In the genomic region with DNA sequence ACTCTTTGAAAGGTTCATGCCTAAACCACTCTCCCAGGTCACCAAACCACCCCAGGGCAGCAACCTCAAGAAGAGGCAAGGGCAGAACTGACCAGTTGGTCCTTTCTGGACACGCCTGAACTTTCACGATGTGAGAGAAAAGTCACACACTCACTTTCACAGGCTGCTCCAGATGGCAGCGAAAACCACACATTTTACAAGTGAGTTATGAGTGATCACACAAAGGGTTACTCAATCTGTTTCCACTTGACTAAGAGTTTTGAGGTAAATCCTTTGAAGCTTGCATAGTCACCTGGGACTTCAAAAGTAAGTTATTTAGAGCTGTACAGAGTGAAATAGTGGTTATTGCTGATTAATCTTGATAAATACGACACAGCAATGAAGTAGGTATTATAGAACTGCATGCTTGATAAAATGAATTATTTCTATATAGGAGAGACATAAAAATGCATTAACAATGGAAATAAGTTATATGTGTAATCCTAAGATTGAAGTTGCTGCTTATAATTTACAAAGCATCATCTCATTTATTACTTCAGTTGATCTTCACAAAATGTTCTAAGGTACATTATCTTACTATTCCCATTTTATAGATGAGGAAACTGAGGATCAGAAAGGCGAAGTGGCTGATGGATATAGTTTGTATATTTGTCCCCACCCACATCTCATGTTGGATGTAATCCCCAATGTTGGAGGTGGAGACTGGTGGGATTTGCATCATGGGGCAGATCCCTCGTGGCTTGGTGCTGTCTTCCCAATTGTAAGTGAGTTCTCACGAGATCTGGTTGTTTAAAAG, we compare ENCODE assay signal across 13 cellular contexts.
DNase-seq lines count a peak whose midpoint lies in the region; ATAC-seq, FAIRE-seq and TF ChIP-seq lines count a peak whose summit lies in the region.
"Had no signal": no experiment of that assay in that cellular context is flagged by ENCODE, and none has a peak within 500 bp of the region (broad histone marks: within the 10 kb centered on the region; RNA-seq: fewer than 3 reads in every experiment).

No MANE protein-coding gene starts in this region.

- no peak overlapping the region for H3K27ac Mint-ChIP-seq in activated T-helper 2 cell treated with anti-CD3 and anti-CD28 coated beads, Interferon-gamma antibody, Interleukin-2, Interleukin-4, amounts not matched to agents 10 μg/mL and 5 μg/mL and 100 μg/mL, durations not matched to agents 14 hours and 24 hours and 36 hours

- TF ChIP-seq POLR2A in GM12892 (IDR thresholded peaks at IDR 0.05; ENCODE audit: low read depth, low read length) = no peak

- peaks cover 2 to 4% of the 10 kb centered on the region in 2 donors for H3K4me1 ChIP-seq in small intestine (ENCODE audit: control insufficient read depth in 2 of 2, insufficient read depth in 1 of 2, low read depth in 1 of 2, low read length in 1 of 2)

- 68 to 74% (median 71%) methylated on average over 7 of the region's 7 CpGs for WGBS in small intestine, 3 donors

- no peaks in the 10 kb centered on the region for H3K9me3 ChIP-seq in small intestine (ENCODE audit: control insufficient read depth, low read depth)
- H3K9me3 ChIP-seq: SJSA1, suprapubic skin had no signal

- H3K27me3 ChIP-seq in small intestine (ENCODE audit: control insufficient read depth in 2 of 2, insufficient read depth in 2 of 2, low read length in 2 of 2) = no peaks in the 10 kb centered on the region
- H3K27me3 ChIP-seq: SJSA1, suprapubic skin had no signal

- H3K4me3 Mint-ChIP-seq in activated T-helper 2 cell treated with anti-CD3 and anti-CD28 coated beads, Interferon-gamma antibody, Interleukin-2, Interleukin-4, amounts not matched to agents 10 μg/mL and 5 μg/mL and 100 μg/mL, durations not matched to agents 14 hours and 24 hours and 36 hours (ENCODE audit: low read depth) = no peak overlapping the region

- intact Hi-C loops in activated T-helper 2 cell treated with anti-CD3 and anti-CD28 coated beads, Interferon-gamma antibody, Interleukin-2, Interleukin-4, amounts not matched to agents 10 μg/mL and 5 μg/mL and 100 μg/mL, durations not matched to agents 14 hours and 24 hours and 36 hours (cut with micrococcal nuclease) = loop anchor here (5.0 kb wide), 1 partner anchor 39 kb away; no protein-coding TSS in a partner anchor

- H3K4me1 Mint-ChIP-seq in activated T-helper 2 cell treated with anti-CD3 and anti-CD28 coated beads, Interferon-gamma antibody, Interleukin-2, Interleukin-4, amounts not matched to agents 10 μg/mL and 5 μg/mL and 100 μg/mL, durations not matched to agents 14 hours and 24 hours and 36 hours (ENCODE audit: low read depth) = peaks cover 12% of the 10 kb centered on the region

- H3K27me3 Mint-ChIP-seq in activated T-helper 2 cell treated with anti-CD3 and anti-CD28 coated beads, Interferon-gamma antibody, Interleukin-2, Interleukin-4, amounts not matched to agents 10 μg/mL and 5 μg/mL and 100 μg/mL, durations not matched to agents 14 hours and 24 hours and 36 hours (ENCODE audit: low read depth) = peaks cover 45% of the 10 kb centered on the region

- peaks cover 4% of the 10 kb centered on the region for H3K9me3 Mint-ChIP-seq in activated T-helper 2 cell treated with anti-CD3 and anti-CD28 coated beads, Interferon-gamma antibody, Interleukin-2, Interleukin-4, amounts not matched to agents 10 μg/mL and 5 μg/mL and 100 μg/mL, durations not matched to agents 14 hours and 24 hours and 36 hours

- H3K27ac ChIP-seq in small intestine (ENCODE audit: low read depth in 1 of 2, low read length in 1 of 2) = no peak overlapping the region
- H3K27ac ChIP-seq: KMS-11, parathyroid adenoma, SJSA1, suprapubic skin had no signal

- H3K36me3 ChIP-seq in small intestine (ENCODE audit: control insufficient read depth in 2 of 2, insufficient read depth in 2 of 2, low read length in 2 of 2) = no peaks in the 10 kb centered on the region
- H3K36me3 ChIP-seq: SJSA1, suprapubic skin had no signal

- peak; percentile 58 for FAIRE-seq in GM12892 (lab: Jason Lieb, UNC)
- FAIRE-seq in GM19239 (lab: Jason Lieb, UNC) = peak; percentile 47
- no peak for FAIRE-seq in small intestine (lab: Jason Lieb, UNC)
- FAIRE-seq: astrocyte had no signal

- no peaks in the 10 kb centered on the region for H3K36me3 Mint-ChIP-seq in activated T-helper 2 cell treated with anti-CD3 and anti-CD28 coated beads, Interferon-gamma antibody, Interleukin-2, Interleukin-4, amounts not matched to agents 10 μg/mL and 5 μg/mL and 100 μg/mL, durations not matched to agents 14 hours and 24 hours and 36 hours (ENCODE audit: low read depth)

- peak; percentile 91 for ATAC-seq in HG02981 (IDR thresholded peaks at IDR 0.05; ENCODE audit: unreplicated experiment)

- no peak overlapping the region for H3K4me3 ChIP-seq in small intestine (ENCODE audit: low read depth in 1 of 2, low read length in 2 of 2)
- H3K4me3 ChIP-seq: SJSA1, suprapubic skin had no signal

- DNase-seq in GM12892 (ENCODE audit: insufficient read length) = peak; percentile 22
- peak; percentile 13 for DNase-seq in GM19239 (ENCODE audit: insufficient read length, low spot score)
- DNase-seq in activated T-helper 2 cell treated with anti-CD3 and anti-CD28 coated beads, Interferon-gamma antibody, Interleukin-2, Interleukin-4, amounts not matched to agents 10 μg/mL and 5 μg/mL and 100 μg/mL, durations not matched to agents 14 hours and 24 hours and 36 hours (ENCODE audit: low spot score) = peak; percentile 11
- no peak for DNase-seq in SK-N-DZ (ENCODE audit: low spot score)
- no peak for DNase-seq in midbrain (lab: John Stamatoyannopoulos, UW)
- DNase-seq in nucleus accumbens (lab: John Stamatoyannopoulos, UW) = no peak
- no peak for DNase-seq in small intestine

Comparison
In these comparisons a context has a peak if more than half of its experiments do, and no peak if none do; other contexts are left out.
1. DNase-seq: peak in GM12892 (single experiment), GM19239 (single experiment) and activated T-helper 2 cell treated with anti-CD3 and anti-CD28 coated beads, Interferon-gamma antibody, Interleukin-2, Interleukin-4, amounts not matched to agents 10 μg/mL and 5 μg/mL and 100 μg/mL, durations not matched to agents 14 hours and 24 hours and 36 hours (single experiment); none in SK-N-DZ (single experiment), midbrain (single experiment), nucleus accumbens (0 of 56) and small intestine (single experiment).